15 cellular contexts compared by ENCODE assay signal in the genomic region with DNA sequence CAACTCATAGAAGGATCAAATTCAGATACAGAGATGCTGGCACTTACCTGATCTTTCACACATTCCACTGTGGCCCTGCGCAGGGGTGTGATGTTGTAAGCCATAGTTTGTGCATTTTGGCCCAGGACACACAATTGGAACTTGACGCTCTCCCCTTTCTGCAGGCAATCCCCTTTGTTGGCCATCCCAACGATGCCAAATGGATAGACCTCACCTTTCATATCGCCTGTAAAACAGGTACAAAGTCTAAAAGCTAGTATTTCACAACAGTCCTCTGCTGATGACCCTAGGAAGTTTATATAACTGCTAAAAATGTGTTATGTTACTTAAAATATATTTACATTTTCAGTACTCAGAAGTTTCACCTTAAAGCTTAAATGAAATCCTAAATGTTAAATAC. TPM values are rescaled to one million over a fixed set of nuclear protein-coding genes. Genes with fewer than 3 reads are reported as not detected.
"Had no signal": no experiment of that assay in that cellular context is flagged by ENCODE, and none has a peak within 500 bp of the region (broad histone marks: within the 10 kb centered on the region; RNA-seq: fewer than 3 reads in every experiment).

No MANE protein-coding gene starts in this region.

- ATAC-seq: left lung, pancreas had no signal

- H3K4me2 ChIP-seq: neural progenitor cell had no signal

- H3K4me3 Mint-ChIP-seq: activated CD4-positive, alpha-beta memory T cell treated with anti-CD3 and anti-CD28 coated beads for 36 hours; activated naive CD4-positive, alpha-beta T cell treated with anti-CD3 and anti-CD28 coated beads, Interleukin-2, amount 10 ng/mL, durations not matched to agents 7 days and 5 days; neural progenitor cell; T-helper 2 cell treated with Interferon-gamma antibody and Interleukin-4, amounts not matched to agents 5 μg/mL and 100 μg/mL, for 36 hours had no signal

- H2AFZ ChIP-seq: neural progenitor cell had no signal

- H3K27me3 Mint-ChIP-seq: activated CD4-positive, alpha-beta memory T cell treated with anti-CD3 and anti-CD28 coated beads for 36 hours; activated naive CD4-positive, alpha-beta T cell treated with anti-CD3 and anti-CD28 coated beads, Interleukin-2, amount 10 ng/mL, durations not matched to agents 7 days and 5 days had no signal

- H3K27ac Mint-ChIP-seq: activated T-helper 2 cell treated with anti-CD3 and anti-CD28 coated beads, Interferon-gamma antibody, Interleukin-2, Interleukin-4, amounts not matched to agents 10 μg/mL and 5 μg/mL and 100 μg/mL, durations not matched to agents 14 hours and 24 hours and 36 hours; neural progenitor cell; T-helper 2 cell treated with Interferon-gamma antibody and Interleukin-4, amounts not matched to agents 5 μg/mL and 100 μg/mL, for 36 hours had no signal

- H3K9ac ChIP-seq: neural progenitor cell had no signal

- H3K27me3 ChIP-seq: esophagus muscularis mucosa, left lung, neural progenitor cell, pancreas, tibial artery had no signal

- H3K9me3 ChIP-seq: esophagus muscularis mucosa, left lung, pancreas, tibial artery had no signal

- H3K27ac ChIP-seq: esophagus muscularis mucosa, left lung, neural progenitor cell, pancreas, tibial artery had no signal

- DNase-seq: activated CD4-positive, alpha-beta memory T cell treated with anti-CD3 and anti-CD28 coated beads for 36 hours; activated CD8-positive, alpha-beta memory T cell treated with anti-CD3 and anti-CD28 coated beads, Interleukin-2, amount 50 U/mL, for 4 hours; activated naive CD4-positive, alpha-beta T cell treated with anti-CD3 and anti-CD28 coated beads, Interleukin-2, amount 10 ng/mL, durations not matched to agents 7 days and 5 days; cerebellar nuclear complex; foreskin fibroblast; head of caudate nucleus; left lung; pancreas; tibial artery had no signal

- H3K9me3 Mint-ChIP-seq: activated CD4-positive, alpha-beta memory T cell treated with anti-CD3 and anti-CD28 coated beads for 36 hours; activated naive CD4-positive, alpha-beta T cell treated with anti-CD3 and anti-CD28 coated beads, Interleukin-2, amount 10 ng/mL, durations not matched to agents 7 days and 5 days; activated T-helper 2 cell treated with anti-CD3 and anti-CD28 coated beads, Interferon-gamma antibody, Interleukin-2, Interleukin-4, amounts not matched to agents 10 μg/mL and 5 μg/mL and 100 μg/mL, durations not matched to agents 14 hours and 24 hours and 36 hours; neural progenitor cell; T-helper 2 cell treated with Interferon-gamma antibody and Interleukin-4, amounts not matched to agents 5 μg/mL and 100 μg/mL, for 36 hours had no signal

- H3K4me3 ChIP-seq: esophagus muscularis mucosa, left lung, neural progenitor cell, pancreas, tibial artery had no signal

RNA-seq across cellular contexts. Expression of gene AMPD1, which starts 25.1 kb away (rescaled TPM):
- total RNA-seq: activated CD4-positive, alpha-beta memory T cell treated with anti-CD3 and anti-CD28 coated beads for 36 hours; activated T-helper 2 cell treated with anti-CD3 and anti-CD28 coated beads, Interferon-gamma antibody, Interleukin-2, Interleukin-4, amounts not matched to agents 10 μg/mL and 5 μg/mL and 100 μg/mL, durations not matched to agents 14 hours and 24 hours and 36 hours; dermis microvascular lymphatic vessel endothelial cell; esophagus muscularis mucosa; renal cortical epithelial cell had no signal
